In the genomic region with DNA sequence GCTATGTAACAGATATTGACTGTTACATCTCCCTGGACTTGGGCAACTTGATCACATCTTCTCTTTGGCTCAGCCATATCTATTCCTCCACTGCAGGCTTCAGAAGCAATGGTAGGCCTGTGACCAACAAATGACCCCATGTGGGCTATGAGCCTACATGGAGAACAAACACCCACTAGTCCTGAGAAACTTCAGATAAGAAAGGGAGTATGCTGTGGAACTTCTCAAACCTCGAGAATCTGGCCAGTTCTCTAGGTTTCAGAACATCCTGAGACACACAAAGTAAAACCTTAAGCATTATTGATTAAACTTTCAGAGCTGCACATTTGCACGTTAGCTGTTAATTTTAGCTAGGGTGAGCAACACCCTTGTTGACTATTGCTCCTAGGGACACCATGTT, we compare ENCODE assay signal across 1 cellular context.
TF ChIP-seq lines count a peak whose summit lies in the region.

No MANE protein-coding gene starts in this region.

TF ChIP-seq in K562, 482 proteins besides CTCF, POLR2A, EP300 and RAD21 (continued from another document):
- TF ChIP-seq, protein P1, sequence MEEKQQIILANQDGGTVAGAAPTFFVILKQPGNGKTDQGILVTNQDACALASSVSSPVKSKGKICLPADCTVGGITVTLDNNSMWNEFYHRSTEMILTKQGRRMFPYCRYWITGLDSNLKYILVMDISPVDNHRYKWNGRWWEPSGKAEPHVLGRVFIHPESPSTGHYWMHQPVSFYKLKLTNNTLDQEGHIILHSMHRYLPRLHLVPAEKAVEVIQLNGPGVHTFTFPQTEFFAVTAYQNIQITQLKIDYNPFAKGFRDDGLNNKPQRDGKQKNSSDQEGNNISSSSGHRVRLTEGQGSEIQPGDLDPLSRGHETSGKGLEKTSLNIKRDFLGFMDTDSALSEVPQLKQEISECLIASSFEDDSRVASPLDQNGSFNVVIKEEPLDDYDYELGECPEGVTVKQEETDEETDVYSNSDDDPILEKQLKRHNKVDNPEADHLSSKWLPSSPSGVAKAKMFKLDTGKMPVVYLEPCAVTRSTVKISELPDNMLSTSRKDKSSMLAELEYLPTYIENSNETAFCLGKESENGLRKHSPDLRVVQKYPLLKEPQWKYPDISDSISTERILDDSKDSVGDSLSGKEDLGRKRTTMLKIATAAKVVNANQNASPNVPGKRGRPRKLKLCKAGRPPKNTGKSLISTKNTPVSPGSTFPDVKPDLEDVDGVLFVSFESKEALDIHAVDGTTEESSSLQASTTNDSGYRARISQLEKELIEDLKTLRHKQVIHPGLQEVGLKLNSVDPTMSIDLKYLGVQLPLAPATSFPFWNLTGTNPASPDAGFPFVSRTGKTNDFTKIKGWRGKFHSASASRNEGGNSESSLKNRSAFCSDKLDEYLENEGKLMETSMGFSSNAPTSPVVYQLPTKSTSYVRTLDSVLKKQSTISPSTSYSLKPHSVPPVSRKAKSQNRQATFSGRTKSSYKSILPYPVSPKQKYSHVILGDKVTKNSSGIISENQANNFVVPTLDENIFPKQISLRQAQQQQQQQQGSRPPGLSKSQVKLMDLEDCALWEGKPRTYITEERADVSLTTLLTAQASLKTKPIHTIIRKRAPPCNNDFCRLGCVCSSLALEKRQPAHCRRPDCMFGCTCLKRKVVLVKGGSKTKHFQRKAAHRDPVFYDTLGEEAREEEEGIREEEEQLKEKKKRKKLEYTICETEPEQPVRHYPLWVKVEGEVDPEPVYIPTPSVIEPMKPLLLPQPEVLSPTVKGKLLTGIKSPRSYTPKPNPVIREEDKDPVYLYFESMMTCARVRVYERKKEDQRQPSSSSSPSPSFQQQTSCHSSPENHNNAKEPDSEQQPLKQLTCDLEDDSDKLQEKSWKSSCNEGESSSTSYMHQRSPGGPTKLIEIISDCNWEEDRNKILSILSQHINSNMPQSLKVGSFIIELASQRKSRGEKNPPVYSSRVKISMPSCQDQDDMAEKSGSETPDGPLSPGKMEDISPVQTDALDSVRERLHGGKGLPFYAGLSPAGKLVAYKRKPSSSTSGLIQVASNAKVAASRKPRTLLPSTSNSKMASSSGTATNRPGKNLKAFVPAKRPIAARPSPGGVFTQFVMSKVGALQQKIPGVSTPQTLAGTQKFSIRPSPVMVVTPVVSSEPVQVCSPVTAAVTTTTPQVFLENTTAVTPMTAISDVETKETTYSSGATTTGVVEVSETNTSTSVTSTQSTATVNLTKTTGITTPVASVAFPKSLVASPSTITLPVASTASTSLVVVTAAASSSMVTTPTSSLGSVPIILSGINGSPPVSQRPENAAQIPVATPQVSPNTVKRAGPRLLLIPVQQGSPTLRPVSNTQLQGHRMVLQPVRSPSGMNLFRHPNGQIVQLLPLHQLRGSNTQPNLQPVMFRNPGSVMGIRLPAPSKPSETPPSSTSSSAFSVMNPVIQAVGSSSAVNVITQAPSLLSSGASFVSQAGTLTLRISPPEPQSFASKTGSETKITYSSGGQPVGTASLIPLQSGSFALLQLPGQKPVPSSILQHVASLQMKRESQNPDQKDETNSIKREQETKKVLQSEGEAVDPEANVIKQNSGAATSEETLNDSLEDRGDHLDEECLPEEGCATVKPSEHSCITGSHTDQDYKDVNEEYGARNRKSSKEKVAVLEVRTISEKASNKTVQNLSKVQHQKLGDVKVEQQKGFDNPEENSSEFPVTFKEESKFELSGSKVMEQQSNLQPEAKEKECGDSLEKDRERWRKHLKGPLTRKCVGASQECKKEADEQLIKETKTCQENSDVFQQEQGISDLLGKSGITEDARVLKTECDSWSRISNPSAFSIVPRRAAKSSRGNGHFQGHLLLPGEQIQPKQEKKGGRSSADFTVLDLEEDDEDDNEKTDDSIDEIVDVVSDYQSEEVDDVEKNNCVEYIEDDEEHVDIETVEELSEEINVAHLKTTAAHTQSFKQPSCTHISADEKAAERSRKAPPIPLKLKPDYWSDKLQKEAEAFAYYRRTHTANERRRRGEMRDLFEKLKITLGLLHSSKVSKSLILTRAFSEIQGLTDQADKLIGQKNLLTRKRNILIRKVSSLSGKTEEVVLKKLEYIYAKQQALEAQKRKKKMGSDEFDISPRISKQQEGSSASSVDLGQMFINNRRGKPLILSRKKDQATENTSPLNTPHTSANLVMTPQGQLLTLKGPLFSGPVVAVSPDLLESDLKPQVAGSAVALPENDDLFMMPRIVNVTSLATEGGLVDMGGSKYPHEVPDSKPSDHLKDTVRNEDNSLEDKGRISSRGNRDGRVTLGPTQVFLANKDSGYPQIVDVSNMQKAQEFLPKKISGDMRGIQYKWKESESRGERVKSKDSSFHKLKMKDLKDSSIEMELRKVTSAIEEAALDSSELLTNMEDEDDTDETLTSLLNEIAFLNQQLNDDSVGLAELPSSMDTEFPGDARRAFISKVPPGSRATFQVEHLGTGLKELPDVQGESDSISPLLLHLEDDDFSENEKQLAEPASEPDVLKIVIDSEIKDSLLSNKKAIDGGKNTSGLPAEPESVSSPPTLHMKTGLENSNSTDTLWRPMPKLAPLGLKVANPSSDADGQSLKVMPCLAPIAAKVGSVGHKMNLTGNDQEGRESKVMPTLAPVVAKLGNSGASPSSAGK (IDR thresholded peaks at IDR 0.05), result peak; percentile 30; the same call in 1 of the 2 replicates
- TF ChIP-seq, protein P2, sequence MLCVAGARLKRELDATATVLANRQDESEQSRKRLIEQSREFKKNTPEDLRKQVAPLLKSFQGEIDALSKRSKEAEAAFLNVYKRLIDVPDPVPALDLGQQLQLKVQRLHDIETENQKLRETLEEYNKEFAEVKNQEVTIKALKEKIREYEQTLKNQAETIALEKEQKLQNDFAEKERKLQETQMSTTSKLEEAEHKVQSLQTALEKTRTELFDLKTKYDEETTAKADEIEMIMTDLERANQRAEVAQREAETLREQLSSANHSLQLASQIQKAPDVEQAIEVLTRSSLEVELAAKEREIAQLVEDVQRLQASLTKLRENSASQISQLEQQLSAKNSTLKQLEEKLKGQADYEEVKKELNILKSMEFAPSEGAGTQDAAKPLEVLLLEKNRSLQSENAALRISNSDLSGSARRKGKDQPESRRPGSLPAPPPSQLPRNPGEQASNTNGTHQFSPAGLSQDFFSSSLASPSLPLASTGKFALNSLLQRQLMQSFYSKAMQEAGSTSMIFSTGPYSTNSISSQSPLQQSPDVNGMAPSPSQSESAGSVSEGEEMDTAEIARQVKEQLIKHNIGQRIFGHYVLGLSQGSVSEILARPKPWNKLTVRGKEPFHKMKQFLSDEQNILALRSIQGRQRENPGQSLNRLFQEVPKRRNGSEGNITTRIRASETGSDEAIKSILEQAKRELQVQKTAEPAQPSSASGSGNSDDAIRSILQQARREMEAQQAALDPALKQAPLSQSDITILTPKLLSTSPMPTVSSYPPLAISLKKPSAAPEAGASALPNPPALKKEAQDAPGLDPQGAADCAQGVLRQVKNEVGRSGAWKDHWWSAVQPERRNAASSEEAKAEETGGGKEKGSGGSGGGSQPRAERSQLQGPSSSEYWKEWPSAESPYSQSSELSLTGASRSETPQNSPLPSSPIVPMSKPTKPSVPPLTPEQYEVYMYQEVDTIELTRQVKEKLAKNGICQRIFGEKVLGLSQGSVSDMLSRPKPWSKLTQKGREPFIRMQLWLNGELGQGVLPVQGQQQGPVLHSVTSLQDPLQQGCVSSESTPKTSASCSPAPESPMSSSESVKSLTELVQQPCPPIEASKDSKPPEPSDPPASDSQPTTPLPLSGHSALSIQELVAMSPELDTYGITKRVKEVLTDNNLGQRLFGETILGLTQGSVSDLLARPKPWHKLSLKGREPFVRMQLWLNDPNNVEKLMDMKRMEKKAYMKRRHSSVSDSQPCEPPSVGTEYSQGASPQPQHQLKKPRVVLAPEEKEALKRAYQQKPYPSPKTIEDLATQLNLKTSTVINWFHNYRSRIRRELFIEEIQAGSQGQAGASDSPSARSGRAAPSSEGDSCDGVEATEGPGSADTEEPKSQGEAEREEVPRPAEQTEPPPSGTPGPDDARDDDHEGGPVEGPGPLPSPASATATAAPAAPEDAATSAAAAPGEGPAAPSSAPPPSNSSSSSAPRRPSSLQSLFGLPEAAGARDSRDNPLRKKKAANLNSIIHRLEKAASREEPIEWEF (CRISPR knock-in tag; IDR thresholded peaks at IDR 0.05), result no peak
- peak; percentile 21; the same call in 1 of the 2 replicates for TF ChIP-seq NFIC (IDR thresholded peaks at IDR 0.05)
- TF ChIP-seq RNF2 (IDR thresholded peaks at IDR 0.05), result no peak
- peak in 1 of 3 experiments; percentile 72 for TF ChIP-seq YY1 (IDR thresholded peaks at IDR 0.05; ENCODE audit: borderline replicate concordance in 1 of 3, control insufficient read depth in 1 of 3, extremely low read depth in 1 of 3, insufficient read depth in 3 of 3, insufficient read length in 1 of 3, insufficient replicate concordance in 2 of 3, low read depth in 1 of 3, low read length in 2 of 3)
- TF ChIP-seq, protein P3, sequence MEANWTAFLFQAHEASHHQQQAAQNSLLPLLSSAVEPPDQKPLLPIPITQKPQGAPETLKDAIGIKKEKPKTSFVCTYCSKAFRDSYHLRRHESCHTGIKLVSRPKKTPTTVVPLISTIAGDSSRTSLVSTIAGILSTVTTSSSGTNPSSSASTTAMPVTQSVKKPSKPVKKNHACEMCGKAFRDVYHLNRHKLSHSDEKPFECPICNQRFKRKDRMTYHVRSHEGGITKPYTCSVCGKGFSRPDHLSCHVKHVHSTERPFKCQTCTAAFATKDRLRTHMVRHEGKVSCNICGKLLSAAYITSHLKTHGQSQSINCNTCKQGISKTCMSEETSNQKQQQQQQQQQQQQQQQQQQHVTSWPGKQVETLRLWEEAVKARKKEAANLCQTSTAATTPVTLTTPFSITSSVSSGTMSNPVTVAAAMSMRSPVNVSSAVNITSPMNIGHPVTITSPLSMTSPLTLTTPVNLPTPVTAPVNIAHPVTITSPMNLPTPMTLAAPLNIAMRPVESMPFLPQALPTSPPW (CRISPR knock-in tag; IDR thresholded peaks at IDR 0.05), result 0 out of 2 replicates have a peak, but pooled peaks have one; percentile 20
- TF ChIP-seq, protein P4, sequence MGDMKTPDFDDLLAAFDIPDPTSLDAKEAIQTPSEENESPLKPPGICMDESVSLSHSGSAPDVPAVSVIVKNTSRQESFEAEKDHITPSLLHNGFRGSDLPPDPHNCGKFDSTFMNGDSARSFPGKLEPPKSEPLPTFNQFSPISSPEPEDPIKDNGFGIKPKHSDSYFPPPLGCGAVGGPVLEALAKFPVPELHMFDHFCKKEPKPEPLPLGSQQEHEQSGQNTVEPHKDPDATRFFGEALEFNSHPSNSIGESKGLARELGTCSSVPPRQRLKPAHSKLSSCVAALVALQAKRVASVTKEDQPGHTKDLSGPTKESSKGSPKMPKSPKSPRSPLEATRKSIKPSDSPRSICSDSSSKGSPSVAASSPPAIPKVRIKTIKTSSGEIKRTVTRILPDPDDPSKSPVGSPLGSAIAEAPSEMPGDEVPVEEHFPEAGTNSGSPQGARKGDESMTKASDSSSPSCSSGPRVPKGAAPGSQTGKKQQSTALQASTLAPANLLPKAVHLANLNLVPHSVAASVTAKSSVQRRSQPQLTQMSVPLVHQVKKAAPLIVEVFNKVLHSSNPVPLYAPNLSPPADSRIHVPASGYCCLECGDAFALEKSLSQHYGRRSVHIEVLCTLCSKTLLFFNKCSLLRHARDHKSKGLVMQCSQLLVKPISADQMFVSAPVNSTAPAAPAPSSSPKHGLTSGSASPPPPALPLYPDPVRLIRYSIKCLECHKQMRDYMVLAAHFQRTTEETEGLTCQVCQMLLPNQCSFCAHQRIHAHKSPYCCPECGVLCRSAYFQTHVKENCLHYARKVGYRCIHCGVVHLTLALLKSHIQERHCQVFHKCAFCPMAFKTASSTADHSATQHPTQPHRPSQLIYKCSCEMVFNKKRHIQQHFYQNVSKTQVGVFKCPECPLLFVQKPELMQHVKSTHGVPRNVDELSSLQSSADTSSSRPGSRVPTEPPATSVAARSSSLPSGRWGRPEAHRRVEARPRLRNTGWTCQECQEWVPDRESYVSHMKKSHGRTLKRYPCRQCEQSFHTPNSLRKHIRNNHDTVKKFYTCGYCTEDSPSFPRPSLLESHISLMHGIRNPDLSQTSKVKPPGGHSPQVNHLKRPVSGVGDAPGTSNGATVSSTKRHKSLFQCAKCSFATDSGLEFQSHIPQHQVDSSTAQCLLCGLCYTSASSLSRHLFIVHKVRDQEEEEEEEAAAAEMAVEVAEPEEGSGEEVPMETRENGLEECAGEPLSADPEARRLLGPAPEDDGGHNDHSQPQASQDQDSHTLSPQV (IDR thresholded peaks at IDR 0.05), result peak; percentile 70
- TF ChIP-seq ZFX (CRISPR knock-in tag; IDR thresholded peaks at IDR 0.05), result peak; percentile 71
- TF ChIP-seq SMARCE1 (IDR thresholded peaks at IDR 0.05), result peak; percentile 21; the same call in 1 of the 2 replicates
- no peak for TF ChIP-seq DMBX1 (CRISPR knock-in tag; IDR thresholded peaks at IDR 0.05; ENCODE audit: borderline replicate concordance)
- no peak for TF ChIP-seq NR2F6 (CRISPR knock-in tag; IDR thresholded peaks at IDR 0.05)
- TF ChIP-seq LEF1 (IDR thresholded peaks at IDR 0.05), result peak; percentile 23; the same call in 1 of the 2 replicates
- peak; percentile 79 for TF ChIP-seq TCF3 (CRISPR knock-in tag; IDR thresholded peaks at IDR 0.05)
- TF ChIP-seq NCOR1 (IDR thresholded peaks at IDR 0.05), result peak; percentile 68
- TF ChIP-seq SMARCA4 (IDR thresholded peaks at IDR 0.05), result 0 out of 2 replicates have a peak, but pooled peaks have one; percentile 29
- TF ChIP-seq TRIM24 (IDR thresholded peaks at IDR 0.05), result 0 out of 4 replicates have a peak, but pooled peaks of 1 of the 2 experiments have one; percentile 13
- peak; percentile 61 for TF ChIP-seq CBFA2T2 (conservative IDR thresholded peaks at IDR 0.05)
- no peak for TF ChIP-seq POLR3G (IDR thresholded peaks at IDR 0.05; ENCODE audit: extremely low read depth, insufficient read length, insufficient replicate concordance)
- peak; percentile 71; the same call in 1 of the 2 replicates for TF ChIP-seq EHMT2 (IDR thresholded peaks at IDR 0.05)
- TF ChIP-seq HDGF (IDR thresholded peaks at IDR 0.05), result no peak
- no peak for TF ChIP-seq C11orf30 (IDR thresholded peaks at IDR 0.05; ENCODE audit: low read depth)
- TF ChIP-seq POLR2AphosphoS5 (IDR thresholded peaks at IDR 0.05; ENCODE audit: control insufficient read depth, insufficient read depth, low read depth, low read length), result peak; percentile 65; the same call in 1 of the 2 replicates
- TF ChIP-seq TAL1 (IDR thresholded peaks at IDR 0.05), result peak; percentile 48; the same call in 1 of the 2 replicates
- TF ChIP-seq, protein P5, sequence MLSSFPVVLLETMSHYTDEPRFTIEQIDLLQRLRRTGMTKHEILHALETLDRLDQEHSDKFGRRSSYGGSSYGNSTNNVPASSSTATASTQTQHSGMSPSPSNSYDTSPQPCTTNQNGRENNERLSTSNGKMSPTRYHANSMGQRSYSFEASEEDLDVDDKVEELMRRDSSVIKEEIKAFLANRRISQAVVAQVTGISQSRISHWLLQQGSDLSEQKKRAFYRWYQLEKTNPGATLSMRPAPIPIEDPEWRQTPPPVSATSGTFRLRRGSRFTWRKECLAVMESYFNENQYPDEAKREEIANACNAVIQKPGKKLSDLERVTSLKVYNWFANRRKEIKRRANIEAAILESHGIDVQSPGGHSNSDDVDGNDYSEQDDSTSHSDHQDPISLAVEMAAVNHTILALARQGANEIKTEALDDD (IDR thresholded peaks at IDR 0.05), result peak; percentile 60; the same call in 1 of the 2 replicates
- peak; percentile 57; the same call in 1 of the 2 replicates for TF ChIP-seq DPF2 (IDR thresholded peaks at IDR 0.05)
- no peak for TF ChIP-seq MTF1 (CRISPR knock-in tag; IDR thresholded peaks at IDR 0.05; ENCODE audit: borderline replicate concordance)
- no peak for TF ChIP-seq ELF1 (tag; IDR thresholded peaks at IDR 0.05)
- TF ChIP-seq KDM1A (IDR thresholded peaks at IDR 0.05), result peak; percentile 37 to 66; a peak in 3 of 4 replicates
- TF ChIP-seq RCOR1 (IDR thresholded peaks at IDR 0.05; ENCODE audit: borderline replicate concordance in 1 of 2, low read depth in 2 of 2, low read length in 2 of 2), result 0 out of 4 replicates have a peak, but pooled peaks of 1 of the 2 experiments have one; percentile 48
